18 cellular contexts compared by ENCODE assay signal in genomic region chr7:49091519-49091918, GRCh38.
A peak's percentile ranks its signal among the peaks of the same experiment; 100 is the strongest.
DNase-seq lines count a peak whose midpoint lies in the region; ATAC-seq and TF ChIP-seq lines count a peak whose summit lies in the region.
"Had no signal": no experiment of that assay in that cellular context is flagged by ENCODE, and none has a peak within 500 bp of the region (broad histone marks: within the 10 kb centered on the region; RNA-seq: fewer than 3 reads in every experiment).

No MANE protein-coding gene starts in this region.

- no peaks in the 10 kb centered on the region for H3K79me1 ChIP-seq in mesendoderm (ENCODE audit: low read length)

- H3K9ac ChIP-seq in HUES64 (ENCODE audit: low read depth, low read length) (no peak overlapping the region), mesendoderm (ENCODE audit: low read length) (no peak overlapping the region)

- peaks cover 40% of the 10 kb centered on the region for H3K4me1 ChIP-seq in HUES64 (ENCODE audit: insufficient read depth, low read length)
- no peaks in the 10 kb centered on the region for H3K4me1 ChIP-seq in RWPE2 (ENCODE audit: insufficient read depth, poor library complexity, severe bottlenecking)
- no peaks in the 10 kb centered on the region for H3K4me1 ChIP-seq in mesendoderm (ENCODE audit: control insufficient read depth, low read depth, low read length)
- no peaks in the 10 kb centered on the region for H3K4me1 ChIP-seq in HAP-1
- H3K4me1 ChIP-seq: SJSA1 had no signal

- H3K4me2 ChIP-seq in mesendoderm (ENCODE audit: low read length), result no peak overlapping the region

- 81% methylated on average over 2 of the region's 2 CpGs for WGBS in HUES64
- no CpG with 5 or more reads among the region's 2 CpGs for WGBS in mesendoderm (ENCODE audit: extremely low coverage, insufficient coverage, low lambda C conversion rate)

- H3K36me3 ChIP-seq in HUES64 (ENCODE audit: insufficient read depth, low read length) (no peaks in the 10 kb centered on the region), RWPE2 (ENCODE audit: low read depth) (no peaks in the 10 kb centered on the region), mesendoderm (ENCODE audit: control insufficient read depth, insufficient read depth, low read length) (no peaks in the 10 kb centered on the region), HAP-1 (replicated peaks) (no peaks in the 10 kb centered on the region)
- H3K36me3 ChIP-seq: SJSA1 had no signal

- H3K4ac ChIP-seq in mesendoderm (ENCODE audit: low read depth, low read length), result peak overlapping the region; percentile 16

- H4K8ac ChIP-seq in mesendoderm (ENCODE audit: low read depth, low read length), result no peak overlapping the region

- no peak for TF ChIP-seq CTCF in RWPE2 (IDR thresholded peaks at IDR 0.05; ENCODE audit: poor library complexity, severe bottlenecking)

- no peaks in the 10 kb centered on the region for H3K79me2 ChIP-seq in mesendoderm (ENCODE audit: control insufficient read depth, insufficient read depth, low read length)

- peak overlapping the region; percentile 75 for H3K18ac ChIP-seq in mesendoderm (ENCODE audit: low read length)

- no peak overlapping the region for H3K23ac ChIP-seq in mesendoderm (ENCODE audit: low read length)

- H2AK5ac ChIP-seq in mesendoderm (ENCODE audit: low read length), result no peak overlapping the region

- H3K9me3 ChIP-seq in HUES64 (ENCODE audit: insufficient read depth, low read depth, low read length) (no peaks in the 10 kb centered on the region), RWPE2 (ENCODE audit: severe bottlenecking) (no peaks in the 10 kb centered on the region), HAP-1 (no peaks in the 10 kb centered on the region)
- H3K9me3 ChIP-seq: SJSA1 had no signal

- H2BK5ac ChIP-seq in mesendoderm (ENCODE audit: low read length), result no peak overlapping the region

- peak overlapping the region; percentile 82 for H2BK120ac ChIP-seq in mesendoderm (ENCODE audit: low read depth, low read length)

- no peak overlapping the region for H3K56ac ChIP-seq in mesendoderm (ENCODE audit: low read length)

- H3K27me3 ChIP-seq in HUES64 (ENCODE audit: insufficient read depth, low read length) (no peaks in the 10 kb centered on the region), RWPE2 (ENCODE audit: insufficient read depth, poor library complexity, severe bottlenecking) (peaks cover 5% of the 10 kb centered on the region), mesendoderm (ENCODE audit: insufficient read depth, low read length, poor library complexity) (no peaks in the 10 kb centered on the region), HAP-1 (ENCODE audit: low read depth) (no peaks in the 10 kb centered on the region)
- H3K27me3 ChIP-seq: SJSA1 had no signal

- DNase-seq in DMS53 treated with DMSO at 0.1 percent for 48 hours (lab: John Stamatoyannopoulos, UW; ENCODE audit: unreplicated experiment), result peak; percentile 59
- DNase-seq in RWPE2 (ENCODE audit: low spot score), result no peak
- no peak for DNase-seq in mesendoderm
- DNase-seq in NCI-H1930 (lab: John Stamatoyannopoulos, UW), result no peak
- no peak for DNase-seq in cerebellar cortex (ENCODE audit: low spot score)
- no peak for DNase-seq in HAP-1 (ENCODE audit: low spot score in 2 of 2)
- DNase-seq: Calu3; CD4-positive, alpha-beta T cell; DMS79 treated with DMSO at 0.1 percent for 48 hours; H7; NCI-H1436; NCI-H2029 treated with DMSO at 0.1 percent for 48 hours; NCI-H774; RPMI8226; SW 1271 had no signal

- H2BK15ac ChIP-seq in mesendoderm (replicated peaks; ENCODE audit: low read depth), result peak overlapping the region; percentile 19

- peak; percentile 49; the same call in 1 of the 3 replicates for ATAC-seq in RWPE2 (ENCODE audit: low read depth)

- H3K27ac ChIP-seq in HUES64 (ENCODE audit: low read depth, low read length), result peak overlapping the region; percentile 31
- H3K27ac ChIP-seq in RWPE2 (ENCODE audit: poor library complexity, severe bottlenecking), result no peak overlapping the region
- no peak overlapping the region for H3K27ac ChIP-seq in mesendoderm (ENCODE audit: low read depth, low read length)
- H3K27ac ChIP-seq: HL-60, SJSA1 had no signal

- no peak overlapping the region for H4K5ac ChIP-seq in mesendoderm (ENCODE audit: low read length)

- H3K4me3 ChIP-seq in HUES64 (ENCODE audit: low read length) (no peak overlapping the region), RWPE2 (ENCODE audit: severe bottlenecking) (no peak overlapping the region), mesendoderm (ENCODE audit: low read length) (no peak overlapping the region), HAP-1 (no peak overlapping the region)
- H3K4me3 ChIP-seq: SJSA1 had no signal

- in situ Hi-C loops in HAP-1 (cut with MboI; ENCODE audit: low sequenced_read_pairs), result no loop called here
